18 cellular contexts compared by ENCODE assay signal in genomic region chr3:10581716-10582115, GRCh38.
DNase-seq lines count a peak whose midpoint lies in the region; ATAC-seq and TF ChIP-seq lines count a peak whose summit lies in the region.
"Had no signal": no experiment of that assay in that cellular context is flagged by ENCODE, and none has a peak within 500 bp of the region (broad histone marks: within the 10 kb centered on the region; RNA-seq: fewer than 3 reads in every experiment).

No MANE protein-coding gene starts in this region.

- no peak overlapping the region for H3K4me2 ChIP-seq in GM23338
- H3K4me2 ChIP-seq: BLaER1 treated with 17β-estradiol and CSF1 and Interleukin-3, amounts not matched to agents 10 nM and 100 nM had no signal

- TF ChIP-seq CTCF in GM23338 (conservative IDR thresholded peaks at IDR 0.05; ENCODE audit: low read depth in 2 of 2) (no peak), mucosa of descending colon (IDR thresholded peaks at IDR 0.05) (no peak), left lung (IDR thresholded peaks at IDR 0.05) (no peak)

- intact Hi-C loops in mucosa of descending colon (cut with DNase I, micrococcal nuclease) = no loop called here
- intact Hi-C loops in left lung (cut with DNase I) = no loop called here

- H3K79me2 ChIP-seq in GM23338 (replicated peaks; ENCODE audit: insufficient read depth) = no peaks in the 10 kb centered on the region

- H3K36me3 Mint-ChIP-seq in GM23338 (ENCODE audit: low read depth) = no peaks in the 10 kb centered on the region
- H3K36me3 Mint-ChIP-seq in stimulated activated naive B cell treated with anti-CD40 and anti-IgM and Interleukin-4, amounts not matched to agents 10 μg/mL and 1 μg/mL and 100 μg/mL, for 72 hours = no peaks in the 10 kb centered on the region
- H3K36me3 Mint-ChIP-seq: CD8-positive, alpha-beta T cell had no signal

- H3K9me3 ChIP-seq in mucosa of descending colon = no peaks in the 10 kb centered on the region
- no peaks in the 10 kb centered on the region for H3K9me3 ChIP-seq in left lung
- H3K9me3 ChIP-seq: BLaER1 treated with 17β-estradiol and CSF1 and Interleukin-3, amounts not matched to agents 10 nM and 100 nM had no signal

- H3K36me3 ChIP-seq in GM23338 (ENCODE audit: insufficient read depth) = no peaks in the 10 kb centered on the region
- no peaks in the 10 kb centered on the region for H3K36me3 ChIP-seq in mucosa of descending colon (ENCODE audit: low read depth)
- no peaks in the 10 kb centered on the region for H3K36me3 ChIP-seq in left lung
- H3K36me3 ChIP-seq: BLaER1 treated with 17β-estradiol and CSF1 and Interleukin-3, amounts not matched to agents 10 nM and 100 nM had no signal

- H2AFZ ChIP-seq in GM23338 = 0 out of 2 replicates have a peak overlapping the region, but pooled peaks have one; percentile 32
- H2AFZ ChIP-seq: GM23248 had no signal

- no peaks in the 10 kb centered on the region for H3K9me3 Mint-ChIP-seq in GM23338
- H3K9me3 Mint-ChIP-seq in stimulated activated naive B cell treated with anti-CD40 and anti-IgM and Interleukin-4, amounts not matched to agents 10 μg/mL and 1 μg/mL and 100 μg/mL, for 72 hours = no peaks in the 10 kb centered on the region
- H3K9me3 Mint-ChIP-seq: CD8-positive, alpha-beta T cell had no signal

- no peak overlapping the region for H3K27ac Mint-ChIP-seq in GM23338
- peak overlapping the region; percentile 38 for H3K27ac Mint-ChIP-seq in stimulated activated naive B cell treated with anti-CD40 and anti-IgM and Interleukin-4, amounts not matched to agents 10 μg/mL and 1 μg/mL and 100 μg/mL, for 72 hours
- H3K27ac Mint-ChIP-seq: B cell; CD8-positive, alpha-beta T cell had no signal

- H4K20me1 ChIP-seq in GM23338 (replicated peaks; ENCODE audit: insufficient read depth) = no peaks in the 10 kb centered on the region

- no peak for ATAC-seq in GM23338
- ATAC-seq in stimulated activated naive B cell treated with anti-CD40 and anti-IgM and Interleukin-4, amounts not matched to agents 10 μg/mL and 1 μg/mL and 100 μg/mL, for 72 hours (replicated peaks) = no peak
- ATAC-seq in mucosa of descending colon = no peak
- ATAC-seq in GM19397 (IDR thresholded peaks at IDR 0.05; ENCODE audit: unreplicated experiment) = no peak
- ATAC-seq in left lung = no peak
- ATAC-seq: CD8-positive, alpha-beta T cell; GM12878 had no signal

- H3F3A ChIP-seq in GM23338 (replicated peaks; ENCODE audit: low read depth) = no peaks in the 10 kb centered on the region

- H3K27me3 ChIP-seq in GM23338 (ENCODE audit: insufficient read depth) = no peaks in the 10 kb centered on the region
- H3K27me3 ChIP-seq in left lung = peaks cover 0 to 50% of the 10 kb centered on the region in 2 donors
- H3K27me3 ChIP-seq: BLaER1 treated with 17β-estradiol and CSF1 and Interleukin-3, amounts not matched to agents 10 nM and 100 nM had no signal

- no peak overlapping the region for H3K4me3 Mint-ChIP-seq in GM23338
- H3K4me3 Mint-ChIP-seq in stimulated activated naive B cell treated with anti-CD40 and anti-IgM and Interleukin-4, amounts not matched to agents 10 μg/mL and 1 μg/mL and 100 μg/mL, for 72 hours = no peak overlapping the region
- H3K4me3 Mint-ChIP-seq: B cell; CD8-positive, alpha-beta T cell had no signal

- no peak overlapping the region for H3K27ac ChIP-seq in GM23338 (ENCODE audit: low read depth)
- no peak overlapping the region for H3K27ac ChIP-seq in left lung
- H3K27ac ChIP-seq: BLaER1 treated with 17β-estradiol and CSF1 and Interleukin-3, amounts not matched to agents 10 nM and 100 nM; GM23248; HL-60 had no signal

- H3K4me3 ChIP-seq in GM23338 = no peak overlapping the region
- H3K4me3 ChIP-seq in mucosa of descending colon = no peak overlapping the region
- H3K4me3 ChIP-seq in left lung = no peak overlapping the region
- H3K4me3 ChIP-seq: BLaER1 treated with 17β-estradiol and CSF1 and Interleukin-3, amounts not matched to agents 10 nM and 100 nM; GM12878; GM23248 had no signal

- H3K4me1 Mint-ChIP-seq in GM23338 = peaks cover 16% of the 10 kb centered on the region
- H3K4me1 Mint-ChIP-seq in stimulated activated naive B cell treated with anti-CD40 and anti-IgM and Interleukin-4, amounts not matched to agents 10 μg/mL and 1 μg/mL and 100 μg/mL, for 72 hours = no peaks in the 10 kb centered on the region
- H3K4me1 Mint-ChIP-seq: B cell had no signal

- DNase-seq in GM23338 (ENCODE audit: low spot score) = no peak
- peak; percentile 13 for DNase-seq in astrocyte of the hippocampus (ENCODE audit: low read depth, low spot score)
- DNase-seq in inferior parietal cortex (ENCODE audit: extremely low spot score) = peak; percentile 29
- no peak for DNase-seq in stimulated activated naive B cell treated with anti-CD40 and anti-IgM and Interleukin-4, amounts not matched to agents 10 μg/mL and 1 μg/mL and 100 μg/mL, for 72 hours
- no peak for DNase-seq in NAMALWA (ENCODE audit: low spot score)
- DNase-seq in mucosa of descending colon = no peak
- no peak for DNase-seq in left lung
- DNase-seq: Calu3; CD8-positive, alpha-beta T cell; DMS79 treated with DMSO at 0.1 percent for 48 hours; HCEC 1CT; IMR-90 had no signal

- no peaks in the 10 kb centered on the region for H3K9me2 ChIP-seq in GM23338 (ENCODE audit: insufficient read depth)

- H3K4me1 ChIP-seq in GM23338 (ENCODE audit: insufficient read depth) (no peaks in the 10 kb centered on the region), mucosa of descending colon (ENCODE audit: low read depth) (no peaks in the 10 kb centered on the region), left lung (no peaks in the 10 kb centered on the region)
- H3K4me1 ChIP-seq: BLaER1 treated with 17β-estradiol and CSF1 and Interleukin-3, amounts not matched to agents 10 nM and 100 nM had no signal

- peaks cover 2% of the 10 kb centered on the region for H3K27me3 Mint-ChIP-seq in GM23338 (ENCODE audit: insufficient read depth, low read depth, poor library complexity)
- peaks cover 25 to 40% of the 10 kb centered on the region in 2 donors for H3K27me3 Mint-ChIP-seq in stimulated activated naive B cell treated with anti-CD40 and anti-IgM and Interleukin-4, amounts not matched to agents 10 μg/mL and 1 μg/mL and 100 μg/mL, for 72 hours

TF ChIP-seq in GM23338, 12 proteins besides CTCF, POLR2A, EP300 and RAD21:
- no peak for TF ChIP-seq ETS1 (IDR thresholded peaks at IDR 0.05)
- TF ChIP-seq JUNB (IDR thresholded peaks at IDR 0.05; ENCODE audit: unreplicated experiment) = no peak

Comparison
In these comparisons a context has a peak if more than half of its experiments do, and no peak if none do; other contexts are left out.
1. DNase-seq: peak in astrocyte of the hippocampus (single experiment) and inferior parietal cortex (single experiment); none in GM23338 (single experiment), stimulated activated naive B cell treated with anti-CD40 and anti-IgM and Interleukin-4, amounts not matched to agents 10 μg/mL and 1 μg/mL and 100 μg/mL, for 72 hours (single experiment), NAMALWA (single experiment), mucosa of descending colon (0 of 3) and left lung (0 of 2).